ENCODE assay signal across 1 cellular context in the genomic region with DNA sequence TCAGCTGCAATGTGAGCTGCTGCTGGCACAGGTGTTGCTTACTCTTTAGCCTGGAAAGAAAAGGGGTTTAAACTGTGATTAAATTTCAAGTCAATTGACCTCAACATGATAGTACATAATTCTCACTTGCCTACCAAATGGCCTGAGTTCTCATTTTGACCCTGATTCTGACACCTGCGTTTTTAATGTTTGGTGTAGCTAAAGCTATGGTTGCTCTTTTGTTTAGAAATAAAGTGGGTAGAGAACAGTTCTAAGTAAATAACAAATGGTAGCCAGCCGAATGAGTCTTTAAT.
TF ChIP-seq lines count a peak whose summit lies in the region.

No MANE protein-coding gene starts in this region.

TF ChIP-seq in HepG2, 621 proteins besides CTCF, POLR2A, EP300 and RAD21:
- TF ChIP-seq, protein P1, sequence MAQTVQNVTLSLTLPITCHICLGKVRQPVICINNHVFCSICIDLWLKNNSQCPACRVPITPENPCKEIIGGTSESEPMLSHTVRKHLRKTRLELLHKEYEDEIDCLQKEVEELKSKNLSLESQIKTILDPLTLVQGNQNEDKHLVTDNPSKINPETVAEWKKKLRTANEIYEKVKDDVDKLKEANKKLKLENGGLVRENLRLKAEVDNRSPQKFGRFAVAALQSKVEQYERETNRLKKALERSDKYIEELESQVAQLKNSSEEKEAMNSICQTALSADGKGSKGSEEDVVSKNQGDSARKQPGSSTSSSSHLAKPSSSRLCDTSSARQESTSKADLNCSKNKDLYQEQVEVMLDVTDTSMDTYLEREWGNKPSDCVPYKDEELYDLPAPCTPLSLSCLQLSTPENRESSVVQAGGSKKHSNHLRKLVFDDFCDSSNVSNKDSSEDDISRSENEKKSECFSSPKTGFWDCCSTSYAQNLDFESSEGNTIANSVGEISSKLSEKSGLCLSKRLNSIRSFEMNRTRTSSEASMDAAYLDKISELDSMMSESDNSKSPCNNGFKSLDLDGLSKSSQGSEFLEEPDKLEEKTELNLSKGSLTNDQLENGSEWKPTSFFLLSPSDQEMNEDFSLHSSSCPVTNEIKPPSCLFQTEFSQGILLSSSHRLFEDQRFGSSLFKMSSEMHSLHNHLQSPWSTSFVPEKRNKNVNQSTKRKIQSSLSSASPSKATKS (CRISPR knock-in tag; IDR thresholded peaks at IDR 0.05): no peak
- TF ChIP-seq ZEB1 (IDR thresholded peaks at IDR 0.05; ENCODE audit: insufficient replicate concordance, low read depth): no peak
- no peak for TF ChIP-seq SRSF1 (optimal IDR thresholded peaks at IDR 0.05; ENCODE audit: low read depth, low read length)
- TF ChIP-seq, protein P2, sequence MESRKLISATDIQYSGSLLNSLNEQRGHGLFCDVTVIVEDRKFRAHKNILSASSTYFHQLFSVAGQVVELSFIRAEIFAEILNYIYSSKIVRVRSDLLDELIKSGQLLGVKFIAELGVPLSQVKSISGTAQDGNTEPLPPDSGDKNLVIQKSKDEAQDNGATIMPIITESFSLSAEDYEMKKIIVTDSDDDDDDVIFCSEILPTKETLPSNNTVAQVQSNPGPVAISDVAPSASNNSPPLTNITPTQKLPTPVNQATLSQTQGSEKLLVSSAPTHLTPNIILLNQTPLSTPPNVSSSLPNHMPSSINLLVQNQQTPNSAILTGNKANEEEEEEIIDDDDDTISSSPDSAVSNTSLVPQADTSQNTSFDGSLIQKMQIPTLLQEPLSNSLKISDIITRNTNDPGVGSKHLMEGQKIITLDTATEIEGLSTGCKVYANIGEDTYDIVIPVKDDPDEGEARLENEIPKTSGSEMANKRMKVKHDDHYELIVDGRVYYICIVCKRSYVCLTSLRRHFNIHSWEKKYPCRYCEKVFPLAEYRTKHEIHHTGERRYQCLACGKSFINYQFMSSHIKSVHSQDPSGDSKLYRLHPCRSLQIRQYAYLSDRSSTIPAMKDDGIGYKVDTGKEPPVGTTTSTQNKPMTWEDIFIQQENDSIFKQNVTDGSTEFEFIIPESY (CRISPR knock-in tag; IDR thresholded peaks at IDR 0.05): no peak
- TF ChIP-seq ZNF383 (CRISPR knock-in tag; IDR thresholded peaks at IDR 0.05; ENCODE audit: borderline replicate concordance): no peak
- no peak for TF ChIP-seq ZNF839 (CRISPR knock-in tag; IDR thresholded peaks at IDR 0.05; ENCODE audit: borderline replicate concordance)
- TF ChIP-seq ZSCAN9 (CRISPR knock-in tag; IDR thresholded peaks at IDR 0.05; ENCODE audit: borderline replicate concordance): no peak
- TF ChIP-seq, protein P3, sequence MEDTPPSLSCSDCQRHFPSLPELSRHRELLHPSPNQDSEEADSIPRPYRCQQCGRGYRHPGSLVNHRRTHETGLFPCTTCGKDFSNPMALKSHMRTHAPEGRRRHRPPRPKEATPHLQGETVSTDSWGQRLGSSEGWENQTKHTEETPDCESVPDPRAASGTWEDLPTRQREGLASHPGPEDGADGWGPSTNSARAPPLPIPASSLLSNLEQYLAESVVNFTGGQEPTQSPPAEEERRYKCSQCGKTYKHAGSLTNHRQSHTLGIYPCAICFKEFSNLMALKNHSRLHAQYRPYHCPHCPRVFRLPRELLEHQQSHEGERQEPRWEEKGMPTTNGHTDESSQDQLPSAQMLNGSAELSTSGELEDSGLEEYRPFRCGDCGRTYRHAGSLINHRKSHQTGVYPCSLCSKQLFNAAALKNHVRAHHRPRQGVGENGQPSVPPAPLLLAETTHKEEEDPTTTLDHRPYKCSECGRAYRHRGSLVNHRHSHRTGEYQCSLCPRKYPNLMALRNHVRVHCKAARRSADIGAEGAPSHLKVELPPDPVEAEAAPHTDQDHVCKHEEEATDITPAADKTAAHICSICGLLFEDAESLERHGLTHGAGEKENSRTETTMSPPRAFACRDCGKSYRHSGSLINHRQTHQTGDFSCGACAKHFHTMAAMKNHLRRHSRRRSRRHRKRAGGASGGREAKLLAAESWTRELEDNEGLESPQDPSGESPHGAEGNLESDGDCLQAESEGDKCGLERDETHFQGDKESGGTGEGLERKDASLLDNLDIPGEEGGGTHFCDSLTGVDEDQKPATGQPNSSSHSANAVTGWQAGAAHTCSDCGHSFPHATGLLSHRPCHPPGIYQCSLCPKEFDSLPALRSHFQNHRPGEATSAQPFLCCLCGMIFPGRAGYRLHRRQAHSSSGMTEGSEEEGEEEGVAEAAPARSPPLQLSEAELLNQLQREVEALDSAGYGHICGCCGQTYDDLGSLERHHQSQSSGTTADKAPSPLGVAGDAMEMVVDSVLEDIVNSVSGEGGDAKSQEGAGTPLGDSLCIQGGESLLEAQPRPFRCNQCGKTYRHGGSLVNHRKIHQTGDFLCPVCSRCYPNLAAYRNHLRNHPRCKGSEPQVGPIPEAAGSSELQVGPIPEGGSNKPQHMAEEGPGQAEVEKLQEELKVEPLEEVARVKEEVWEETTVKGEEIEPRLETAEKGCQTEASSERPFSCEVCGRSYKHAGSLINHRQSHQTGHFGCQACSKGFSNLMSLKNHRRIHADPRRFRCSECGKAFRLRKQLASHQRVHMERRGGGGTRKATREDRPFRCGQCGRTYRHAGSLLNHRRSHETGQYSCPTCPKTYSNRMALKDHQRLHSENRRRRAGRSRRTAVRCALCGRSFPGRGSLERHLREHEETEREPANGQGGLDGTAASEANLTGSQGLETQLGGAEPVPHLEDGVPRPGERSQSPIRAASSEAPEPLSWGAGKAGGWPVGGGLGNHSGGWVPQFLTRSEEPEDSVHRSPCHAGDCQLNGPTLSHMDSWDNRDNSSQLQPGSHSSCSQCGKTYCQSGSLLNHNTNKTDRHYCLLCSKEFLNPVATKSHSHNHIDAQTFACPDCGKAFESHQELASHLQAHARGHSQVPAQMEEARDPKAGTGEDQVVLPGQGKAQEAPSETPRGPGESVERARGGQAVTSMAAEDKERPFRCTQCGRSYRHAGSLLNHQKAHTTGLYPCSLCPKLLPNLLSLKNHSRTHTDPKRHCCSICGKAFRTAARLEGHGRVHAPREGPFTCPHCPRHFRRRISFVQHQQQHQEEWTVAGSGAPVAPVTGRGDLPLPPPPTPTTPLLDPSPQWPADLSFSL (CRISPR knock-in tag; IDR thresholded peaks at IDR 0.05): no peak
- no peak for TF ChIP-seq PCBP2 (optimal IDR thresholded peaks at IDR 0.05; ENCODE audit: low read depth, low read length, poor library complexity, severe bottlenecking)
- no peak for TF ChIP-seq TAF1 (CRISPR knock-in tag; IDR thresholded peaks at IDR 0.05)
- no peak for TF ChIP-seq GABPB1 (CRISPR knock-in tag; IDR thresholded peaks at IDR 0.05)
- TF ChIP-seq HNRNPK (IDR thresholded peaks at IDR 0.05; ENCODE audit: low read depth, low read length, poor library complexity, severe bottlenecking): no peak
